ENCODE assay signal across 25 cellular contexts in the genomic region with DNA sequence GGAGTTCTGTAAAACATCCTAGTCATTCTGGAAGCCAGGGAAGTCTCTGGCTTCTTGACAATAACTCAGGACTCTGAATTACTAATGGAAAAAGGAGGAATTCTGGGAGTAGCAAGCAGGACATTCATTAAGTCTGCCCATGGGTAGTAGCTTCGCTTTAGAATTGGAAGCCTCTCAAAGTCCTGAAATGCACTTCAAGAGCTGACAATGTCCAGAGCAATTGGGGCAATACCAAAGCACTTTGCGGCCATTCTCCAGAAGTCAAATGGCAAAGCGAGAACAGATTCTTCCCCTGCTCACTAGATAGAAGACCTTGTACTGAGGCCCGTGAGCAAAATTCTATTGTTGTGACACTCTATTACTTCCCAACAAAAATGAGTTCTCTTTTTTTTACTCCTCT.
"Had no signal": no experiment of that assay in that cellular context is flagged by ENCODE, and none has a peak within 500 bp of the region (broad histone marks: within the 10 kb centered on the region; RNA-seq: fewer than 3 reads in every experiment).

No MANE protein-coding gene starts in this region.

- H3K4me3 ChIP-seq: K562, SK-N-MC had no signal

- ATAC-seq: activated T-cell treated with anti-CD3 and anti-CD28 coated beads, Interleukin-2, amount 50 U/mL, for 4 hours; K562; Panc1 had no signal

- H3K9me3 Mint-ChIP-seq: activated CD4-positive, alpha-beta memory T cell treated with anti-CD3 and anti-CD28 coated beads for 36 hours; activated CD4-positive, alpha-beta T cell treated with anti-CD3 and anti-CD28 coated beads, Interleukin-2, amount 10 ng/mL, durations not matched to agents 7 days and 5 days; activated T-cell treated with anti-CD3 and anti-CD28 coated beads, Interleukin-2, amount 50 U/mL, for 4 hours had no signal

- H3K4me3 Mint-ChIP-seq: activated CD4-positive, alpha-beta memory T cell treated with anti-CD3 and anti-CD28 coated beads for 36 hours; activated CD4-positive, alpha-beta T cell treated with anti-CD3 and anti-CD28 coated beads, Interleukin-2, amount 10 ng/mL, durations not matched to agents 7 days and 5 days; activated naive CD8-positive, alpha-beta T cell; activated T-cell treated with anti-CD3 and anti-CD28 coated beads, Interleukin-2, amount 50 U/mL, for 4 hours had no signal

- H3K27ac Mint-ChIP-seq: activated CD4-positive, alpha-beta memory T cell treated with anti-CD3 and anti-CD28 coated beads for 36 hours; activated CD4-positive, alpha-beta T cell treated with anti-CD3 and anti-CD28 coated beads, Interleukin-2, amount 10 ng/mL, durations not matched to agents 7 days and 5 days; activated naive CD8-positive, alpha-beta T cell had no signal

- H3K27ac ChIP-seq: brain microvascular endothelial cell, RWPE1, SK-N-MC, VCaP had no signal

- H3K4me1 Mint-ChIP-seq: activated CD4-positive, alpha-beta T cell treated with anti-CD3 and anti-CD28 coated beads, Interleukin-2, amount 10 ng/mL, durations not matched to agents 7 days and 5 days had no signal

- H3K36me3 Mint-ChIP-seq: activated CD4-positive, alpha-beta memory T cell treated with anti-CD3 and anti-CD28 coated beads for 36 hours had no signal

- H3K27me3 ChIP-seq: brain microvascular endothelial cell had no signal

- DNase-seq: activated CD4-positive, alpha-beta memory T cell treated with anti-CD3 and anti-CD28 coated beads for 36 hours; activated CD4-positive, alpha-beta T cell treated with anti-CD3 and anti-CD28 coated beads, Interleukin-2, amount 10 ng/mL, durations not matched to agents 7 days and 5 days; activated CD4-positive, CD25-positive, alpha-beta regulatory T cell; activated CD8-positive, alpha-beta memory T cell treated with anti-CD3 and anti-CD28 coated beads for 24 hours; activated effector memory CD4-positive, alpha-beta T cell treated with anti-CD3 and anti-CD28 coated beads, Interleukin-2, amount 50 U/mL, for 16 hours; activated naive CD4-positive, alpha-beta T cell treated with Interleukin-2 at 50 U/mL for 16 hours; activated T-cell treated with anti-CD3 and anti-CD28 coated beads, Interleukin-2, amount 50 U/mL, for 4 hours; brain microvascular endothelial cell; Karpas-422; MM.1S; NCI-H1105; NCI-H1436; NCI-H1694 treated with DMSO at 0.1 percent for 48 hours; NCI-H2029 treated with DMSO at 0.1 percent for 48 hours; NCI-H345; NCI-H510A; NCI-H526 treated with DMSO at 0.1 percent for 48 hours; OCI-M1; T-helper 1 cell had no signal

- H3K36me3 ChIP-seq: brain microvascular endothelial cell had no signal
